In the genomic region with DNA sequence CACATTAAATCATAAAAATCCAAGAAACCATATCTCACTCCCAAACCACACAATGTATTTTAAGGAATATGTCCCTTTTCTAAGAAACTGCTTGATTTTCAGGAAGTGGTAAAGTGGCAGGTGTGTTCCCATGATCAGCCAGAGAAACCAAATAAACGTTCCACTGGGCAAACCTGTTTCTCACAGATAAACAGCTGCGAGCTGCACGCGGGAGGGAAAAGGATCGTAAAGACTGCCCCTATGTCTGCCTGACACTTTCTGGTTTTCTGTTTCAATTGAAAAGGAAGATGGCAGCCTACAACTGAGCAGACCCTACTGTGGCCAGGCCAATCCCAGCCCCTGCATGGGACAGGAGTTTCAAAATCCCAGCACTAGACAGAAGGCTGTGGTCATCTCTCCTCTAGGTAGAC, we compare ENCODE assay signal across 1 cellular context.
TF ChIP-seq lines count a peak whose summit lies in the region.

No MANE protein-coding gene starts in this region.

TF ChIP-seq in K562, 482 proteins besides CTCF, POLR2A, EP300 and RAD21 (continued from another document and continues in another):
- TF ChIP-seq ZNF217 (CRISPR knock-in tag; IDR thresholded peaks at IDR 0.05) = no peak
- no peak for TF ChIP-seq TOE1 (IDR thresholded peaks at IDR 0.05; ENCODE audit: borderline replicate concordance)
- TF ChIP-seq TOE1 (CRISPR knock-in tag; IDR thresholded peaks at IDR 0.05; ENCODE audit: borderline replicate concordance, low read depth) = no peak
- no peak for TF ChIP-seq ATF1 (CRISPR knock-in tag; IDR thresholded peaks at IDR 0.05)
- no peak for TF ChIP-seq ATF1 (tag; IDR thresholded peaks at IDR 0.05)
- TF ChIP-seq, protein P1, sequence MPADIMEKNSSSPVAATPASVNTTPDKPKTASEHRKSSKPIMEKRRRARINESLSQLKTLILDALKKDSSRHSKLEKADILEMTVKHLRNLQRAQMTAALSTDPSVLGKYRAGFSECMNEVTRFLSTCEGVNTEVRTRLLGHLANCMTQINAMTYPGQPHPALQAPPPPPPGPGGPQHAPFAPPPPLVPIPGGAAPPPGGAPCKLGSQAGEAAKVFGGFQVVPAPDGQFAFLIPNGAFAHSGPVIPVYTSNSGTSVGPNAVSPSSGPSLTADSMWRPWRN (IDR thresholded peaks at IDR 0.05; ENCODE audit: low read depth) = peak; percentile 86
- TF ChIP-seq ZNF707 (CRISPR knock-in tag; conservative IDR thresholded peaks at IDR 0.05) = no peak
- TF ChIP-seq HNRNPUL1 (IDR thresholded peaks at IDR 0.05; ENCODE audit: low read length) = no peak
- TF ChIP-seq ZNF311 (CRISPR knock-in tag; IDR thresholded peaks at IDR 0.05) = no peak; the same call in 1 of the 2 replicates
- TF ChIP-seq GABPB1 (CRISPR knock-in tag; IDR thresholded peaks at IDR 0.05) = no peak
- peak; percentile 80; the same call in 1 of the 2 replicates for TF ChIP-seq ESRRA (IDR thresholded peaks at IDR 0.05; ENCODE audit: borderline replicate concordance, low read depth)
- TF ChIP-seq, protein P2, sequence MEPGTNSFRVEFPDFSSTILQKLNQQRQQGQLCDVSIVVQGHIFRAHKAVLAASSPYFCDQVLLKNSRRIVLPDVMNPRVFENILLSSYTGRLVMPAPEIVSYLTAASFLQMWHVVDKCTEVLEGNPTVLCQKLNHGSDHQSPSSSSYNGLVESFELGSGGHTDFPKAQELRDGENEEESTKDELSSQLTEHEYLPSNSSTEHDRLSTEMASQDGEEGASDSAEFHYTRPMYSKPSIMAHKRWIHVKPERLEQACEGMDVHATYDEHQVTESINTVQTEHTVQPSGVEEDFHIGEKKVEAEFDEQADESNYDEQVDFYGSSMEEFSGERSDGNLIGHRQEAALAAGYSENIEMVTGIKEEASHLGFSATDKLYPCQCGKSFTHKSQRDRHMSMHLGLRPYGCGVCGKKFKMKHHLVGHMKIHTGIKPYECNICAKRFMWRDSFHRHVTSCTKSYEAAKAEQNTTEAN (CRISPR knock-in tag; IDR thresholded peaks at IDR 0.05) = no peak
- no peak for TF ChIP-seq OTX1 (CRISPR knock-in tag; IDR thresholded peaks at IDR 0.05)
- TF ChIP-seq BDP1 (IDR thresholded peaks at IDR 0.05; ENCODE audit: insufficient read depth, insufficient read length) = no peak
- peak; percentile 95 for TF ChIP-seq PML (IDR thresholded peaks at IDR 0.05; ENCODE audit: low read length)
- TF ChIP-seq, protein P3, sequence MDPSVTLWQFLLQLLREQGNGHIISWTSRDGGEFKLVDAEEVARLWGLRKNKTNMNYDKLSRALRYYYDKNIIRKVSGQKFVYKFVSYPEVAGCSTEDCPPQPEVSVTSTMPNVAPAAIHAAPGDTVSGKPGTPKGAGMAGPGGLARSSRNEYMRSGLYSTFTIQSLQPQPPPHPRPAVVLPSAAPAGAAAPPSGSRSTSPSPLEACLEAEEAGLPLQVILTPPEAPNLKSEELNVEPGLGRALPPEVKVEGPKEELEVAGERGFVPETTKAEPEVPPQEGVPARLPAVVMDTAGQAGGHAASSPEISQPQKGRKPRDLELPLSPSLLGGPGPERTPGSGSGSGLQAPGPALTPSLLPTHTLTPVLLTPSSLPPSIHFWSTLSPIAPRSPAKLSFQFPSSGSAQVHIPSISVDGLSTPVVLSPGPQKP (CRISPR knock-in tag; IDR thresholded peaks at IDR 0.05) = no peak
- no peak for TF ChIP-seq MCM3 (IDR thresholded peaks at IDR 0.05)
- no peak for TF ChIP-seq ZNF695 (CRISPR knock-in tag; IDR thresholded peaks at IDR 0.05)
- TF ChIP-seq FOXJ3 (CRISPR knock-in tag; IDR thresholded peaks at IDR 0.05) = no peak
- peak; percentile 33; the same call in 1 of the 2 replicates for TF ChIP-seq MEF2A (IDR thresholded peaks at IDR 0.05; ENCODE audit: control insufficient read depth, low read depth, low read length)
- no peak for TF ChIP-seq RBM34 (IDR thresholded peaks at IDR 0.05; ENCODE audit: borderline replicate concordance, insufficient read depth, low read length)
- TF ChIP-seq, protein P4, sequence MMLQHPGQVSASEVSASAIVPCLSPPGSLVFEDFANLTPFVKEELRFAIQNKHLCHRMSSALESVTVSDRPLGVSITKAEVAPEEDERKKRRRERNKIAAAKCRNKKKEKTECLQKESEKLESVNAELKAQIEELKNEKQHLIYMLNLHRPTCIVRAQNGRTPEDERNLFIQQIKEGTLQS (IDR thresholded peaks at IDR 0.05) = peak; percentile 13; the same call in 1 of the 2 replicates
- TF ChIP-seq, protein P4 (CRISPR knock-in tag; conservative IDR thresholded peaks at IDR 0.05) = no peak
- no peak for TF ChIP-seq ZNF384 (IDR thresholded peaks at IDR 0.05; ENCODE audit: low read depth, low read length)
- 0 out of 2 replicates have a peak, but pooled peaks have one; percentile 19 for TF ChIP-seq MAFK (IDR thresholded peaks at IDR 0.05; ENCODE audit: low read length)
- no peak for TF ChIP-seq PRMT5 (CRISPR knock-in tag; IDR thresholded peaks at IDR 0.05)
- peak; percentile 91 for TF ChIP-seq FOXM1 (IDR thresholded peaks at IDR 0.05; ENCODE audit: low read depth)
- no peak for TF ChIP-seq FOXM1 (CRISPR knock-in tag; IDR thresholded peaks at IDR 0.05; ENCODE audit: low read depth)
- TF ChIP-seq ZNF140 (CRISPR knock-in tag; IDR thresholded peaks at IDR 0.05) = no peak
- TF ChIP-seq, protein P5, sequence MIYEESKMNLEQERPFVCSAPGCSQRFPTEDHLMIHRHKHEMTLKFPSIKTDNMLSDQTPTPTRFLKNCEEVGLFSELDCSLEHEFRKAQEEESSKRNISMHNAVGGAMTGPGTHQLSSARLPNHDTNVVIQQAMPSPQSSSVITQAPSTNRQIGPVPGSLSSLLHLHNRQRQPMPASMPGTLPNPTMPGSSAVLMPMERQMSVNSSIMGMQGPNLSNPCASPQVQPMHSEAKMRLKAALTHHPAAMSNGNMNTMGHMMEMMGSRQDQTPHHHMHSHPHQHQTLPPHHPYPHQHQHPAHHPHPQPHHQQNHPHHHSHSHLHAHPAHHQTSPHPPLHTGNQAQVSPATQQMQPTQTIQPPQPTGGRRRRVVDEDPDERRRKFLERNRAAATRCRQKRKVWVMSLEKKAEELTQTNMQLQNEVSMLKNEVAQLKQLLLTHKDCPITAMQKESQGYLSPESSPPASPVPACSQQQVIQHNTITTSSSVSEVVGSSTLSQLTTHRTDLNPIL (CRISPR knock-in tag; IDR thresholded peaks at IDR 0.05) = no peak
- no peak for TF ChIP-seq SAFB2 (IDR thresholded peaks at IDR 0.05; ENCODE audit: borderline replicate concordance, low read depth, low read length, severe bottlenecking)
- no peak for TF ChIP-seq TSC22D4 (tag; IDR thresholded peaks at IDR 0.05)
- peak; percentile 70; the same call in 1 of the 2 replicates for TF ChIP-seq ELF4 (CRISPR knock-in tag; IDR thresholded peaks at IDR 0.05)
- TF ChIP-seq BRD4 (IDR thresholded peaks at IDR 0.05) = no peak
- no peak for TF ChIP-seq ZNF408 (CRISPR knock-in tag; IDR thresholded peaks at IDR 0.05; ENCODE audit: low read depth)
- TF ChIP-seq SREBF1 (IDR thresholded peaks at IDR 0.05; ENCODE audit: borderline replicate concordance, low read depth, low read length) = no peak
- TF ChIP-seq CTBP1 (IDR thresholded peaks at IDR 0.05; ENCODE audit: borderline replicate concordance) = peak; percentile 81
- peak; percentile 96 for TF ChIP-seq CXXC5 (CRISPR knock-in tag; IDR thresholded peaks at IDR 0.05)
- TF ChIP-seq, protein P6, sequence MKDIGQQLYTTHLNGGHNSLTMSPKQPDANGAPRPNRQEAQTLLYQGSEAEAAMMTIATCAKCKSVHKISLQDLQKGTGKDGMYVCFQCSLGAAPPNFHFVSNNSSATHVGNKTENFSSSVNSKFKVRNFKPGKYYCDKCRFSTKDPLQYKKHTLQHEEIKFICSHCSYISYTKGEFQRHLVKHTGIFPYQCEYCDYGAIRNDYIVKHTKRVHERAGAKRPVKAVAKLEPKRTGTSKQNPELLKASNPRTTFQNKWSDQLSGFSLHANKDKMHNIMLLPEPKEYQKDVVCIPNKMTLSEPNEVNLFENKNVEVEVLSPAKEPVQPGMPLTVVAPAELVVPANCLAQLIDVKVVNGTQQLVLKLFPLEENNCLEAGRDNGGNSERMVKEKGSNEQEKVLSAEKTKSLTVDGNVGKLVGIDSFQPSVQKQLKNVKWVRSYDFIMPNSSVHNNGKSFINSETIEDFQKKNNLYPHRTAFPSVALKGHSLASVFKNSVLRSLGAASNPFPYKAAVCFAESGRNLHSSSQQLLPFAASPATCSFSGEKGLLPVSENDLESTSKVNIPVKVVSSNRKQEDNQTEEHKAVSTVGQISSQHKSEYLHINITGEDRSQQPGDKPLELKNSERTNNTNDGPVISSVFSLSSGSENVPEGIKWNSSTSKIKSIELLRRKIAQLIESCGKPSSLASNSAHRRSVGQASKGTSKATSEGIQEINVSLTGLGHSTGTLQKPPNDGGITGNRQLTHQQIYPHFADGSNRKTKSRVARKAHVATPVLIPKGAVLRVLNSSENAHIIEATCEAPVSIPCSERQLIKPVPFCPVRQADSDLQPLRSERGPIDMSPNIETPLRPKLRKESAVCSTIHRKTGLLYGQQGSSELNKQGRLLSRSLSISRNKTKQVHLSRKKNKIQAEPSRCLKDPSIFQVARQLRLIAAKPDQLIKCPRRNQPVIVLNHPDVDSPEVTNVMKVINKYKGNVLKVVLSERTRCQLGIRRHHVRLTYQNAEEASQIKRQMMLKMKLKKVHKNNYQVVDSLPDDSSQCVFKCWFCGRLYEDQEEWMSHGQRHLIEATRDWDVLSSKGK (CRISPR knock-in tag; IDR thresholded peaks at IDR 0.05) = no peak
- TF ChIP-seq SMC3 (conservative IDR thresholded peaks at IDR 0.05; ENCODE audit: insufficient read depth, low read depth, low read length) = no peak
- TF ChIP-seq RCOR1 (IDR thresholded peaks at IDR 0.05; ENCODE audit: borderline replicate concordance in 1 of 2, low read depth in 2 of 2, low read length in 2 of 2) = peak; percentile 88 to 96
- no peak for TF ChIP-seq ZKSCAN3 (CRISPR knock-in tag; IDR thresholded peaks at IDR 0.05)
- peak; percentile 78; the same call in 1 of the 2 replicates for TF ChIP-seq ZBED1 (IDR thresholded peaks at IDR 0.05)
- peak; percentile 85 for TF ChIP-seq NFIC (IDR thresholded peaks at IDR 0.05)
- TF ChIP-seq SP2 (IDR thresholded peaks at IDR 0.05; ENCODE audit: extremely low read depth, low read depth, low read length, poor library complexity, severe bottlenecking) = no peak
- TF ChIP-seq, protein P7, sequence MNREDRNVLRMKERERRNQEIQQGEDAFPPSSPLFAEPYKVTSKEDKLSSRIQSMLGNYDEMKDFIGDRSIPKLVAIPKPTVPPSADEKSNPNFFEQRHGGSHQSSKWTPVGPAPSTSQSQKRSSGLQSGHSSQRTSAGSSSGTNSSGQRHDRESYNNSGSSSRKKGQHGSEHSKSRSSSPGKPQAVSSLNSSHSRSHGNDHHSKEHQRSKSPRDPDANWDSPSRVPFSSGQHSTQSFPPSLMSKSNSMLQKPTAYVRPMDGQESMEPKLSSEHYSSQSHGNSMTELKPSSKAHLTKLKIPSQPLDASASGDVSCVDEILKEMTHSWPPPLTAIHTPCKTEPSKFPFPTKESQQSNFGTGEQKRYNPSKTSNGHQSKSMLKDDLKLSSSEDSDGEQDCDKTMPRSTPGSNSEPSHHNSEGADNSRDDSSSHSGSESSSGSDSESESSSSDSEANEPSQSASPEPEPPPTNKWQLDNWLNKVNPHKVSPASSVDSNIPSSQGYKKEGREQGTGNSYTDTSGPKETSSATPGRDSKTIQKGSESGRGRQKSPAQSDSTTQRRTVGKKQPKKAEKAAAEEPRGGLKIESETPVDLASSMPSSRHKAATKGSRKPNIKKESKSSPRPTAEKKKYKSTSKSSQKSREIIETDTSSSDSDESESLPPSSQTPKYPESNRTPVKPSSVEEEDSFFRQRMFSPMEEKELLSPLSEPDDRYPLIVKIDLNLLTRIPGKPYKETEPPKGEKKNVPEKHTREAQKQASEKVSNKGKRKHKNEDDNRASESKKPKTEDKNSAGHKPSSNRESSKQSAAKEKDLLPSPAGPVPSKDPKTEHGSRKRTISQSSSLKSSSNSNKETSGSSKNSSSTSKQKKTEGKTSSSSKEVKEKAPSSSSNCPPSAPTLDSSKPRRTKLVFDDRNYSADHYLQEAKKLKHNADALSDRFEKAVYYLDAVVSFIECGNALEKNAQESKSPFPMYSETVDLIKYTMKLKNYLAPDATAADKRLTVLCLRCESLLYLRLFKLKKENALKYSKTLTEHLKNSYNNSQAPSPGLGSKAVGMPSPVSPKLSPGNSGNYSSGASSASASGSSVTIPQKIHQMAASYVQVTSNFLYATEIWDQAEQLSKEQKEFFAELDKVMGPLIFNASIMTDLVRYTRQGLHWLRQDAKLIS (CRISPR knock-in tag; IDR thresholded peaks at IDR 0.05) = no peak
- TF ChIP-seq MTF1 (CRISPR knock-in tag; IDR thresholded peaks at IDR 0.05; ENCODE audit: borderline replicate concordance) = no peak
- TF ChIP-seq, protein P8, sequence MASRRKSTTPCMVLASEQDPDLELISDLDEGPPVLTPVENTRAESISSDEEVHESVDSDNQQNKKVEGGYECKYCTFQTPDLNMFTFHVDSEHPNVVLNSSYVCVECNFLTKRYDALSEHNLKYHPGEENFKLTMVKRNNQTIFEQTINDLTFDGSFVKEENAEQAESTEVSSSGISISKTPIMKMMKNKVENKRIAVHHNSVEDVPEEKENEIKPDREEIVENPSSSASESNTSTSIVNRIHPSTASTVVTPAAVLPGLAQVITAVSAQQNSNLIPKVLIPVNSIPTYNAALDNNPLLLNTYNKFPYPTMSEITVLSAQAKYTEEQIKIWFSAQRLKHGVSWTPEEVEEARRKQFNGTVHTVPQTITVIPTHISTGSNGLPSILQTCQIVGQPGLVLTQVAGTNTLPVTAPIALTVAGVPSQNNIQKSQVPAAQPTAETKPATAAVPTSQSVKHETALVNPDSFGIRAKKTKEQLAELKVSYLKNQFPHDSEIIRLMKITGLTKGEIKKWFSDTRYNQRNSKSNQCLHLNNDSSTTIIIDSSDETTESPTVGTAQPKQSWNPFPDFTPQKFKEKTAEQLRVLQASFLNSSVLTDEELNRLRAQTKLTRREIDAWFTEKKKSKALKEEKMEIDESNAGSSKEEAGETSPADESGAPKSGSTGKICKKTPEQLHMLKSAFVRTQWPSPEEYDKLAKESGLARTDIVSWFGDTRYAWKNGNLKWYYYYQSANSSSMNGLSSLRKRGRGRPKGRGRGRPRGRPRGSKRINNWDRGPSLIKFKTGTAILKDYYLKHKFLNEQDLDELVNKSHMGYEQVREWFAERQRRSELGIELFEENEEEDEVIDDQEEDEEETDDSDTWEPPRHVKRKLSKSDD (conservative IDR thresholded peaks at IDR 0.05; ENCODE audit: low read length) = no peak
